1 cellular context compared by ENCODE assay signal in the genomic region with DNA sequence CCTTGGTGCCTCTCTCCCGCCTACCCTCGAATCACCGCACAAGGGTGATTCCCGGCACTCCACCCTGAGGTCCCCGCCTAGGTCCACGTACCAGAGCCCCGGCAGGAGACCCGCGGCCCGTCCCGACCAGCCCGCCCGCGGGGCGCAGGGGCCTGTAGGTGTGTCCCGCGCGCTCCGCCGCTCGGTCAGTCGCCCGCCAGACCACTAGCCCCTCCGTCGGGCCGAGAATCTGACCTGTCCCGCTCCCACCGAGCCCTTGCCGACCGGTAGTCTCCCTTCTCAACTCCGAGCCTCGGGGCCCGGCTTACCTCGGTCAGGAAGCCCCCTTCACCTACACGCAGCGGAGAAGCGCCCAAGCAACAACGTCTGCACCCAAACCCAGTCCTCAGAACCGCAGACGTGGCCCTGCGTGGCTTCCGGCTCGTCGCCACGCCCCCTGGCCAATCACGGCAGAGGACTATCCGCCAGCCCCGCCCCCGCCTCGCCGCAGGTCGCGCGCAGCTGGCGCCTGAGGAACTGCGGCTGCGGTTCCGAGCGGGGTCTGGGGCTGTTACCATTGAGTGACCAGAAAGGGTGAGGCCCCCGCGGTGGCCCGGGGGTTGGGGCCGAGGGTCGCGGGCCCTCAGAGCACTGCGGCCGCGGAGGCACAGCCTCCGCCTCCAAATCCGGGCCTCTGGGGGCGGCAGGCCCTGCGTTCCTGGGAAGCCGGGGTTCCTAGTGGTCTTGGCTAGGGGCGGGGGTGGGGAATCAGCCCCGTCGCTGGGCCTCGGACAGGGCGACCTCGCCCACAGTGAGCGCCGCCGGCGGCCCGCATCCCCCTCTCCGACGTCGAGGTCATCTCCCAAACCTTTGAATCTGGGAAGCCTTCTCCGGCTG.
TF ChIP-seq lines count a peak whose summit lies in the region.

A gene with protein sequence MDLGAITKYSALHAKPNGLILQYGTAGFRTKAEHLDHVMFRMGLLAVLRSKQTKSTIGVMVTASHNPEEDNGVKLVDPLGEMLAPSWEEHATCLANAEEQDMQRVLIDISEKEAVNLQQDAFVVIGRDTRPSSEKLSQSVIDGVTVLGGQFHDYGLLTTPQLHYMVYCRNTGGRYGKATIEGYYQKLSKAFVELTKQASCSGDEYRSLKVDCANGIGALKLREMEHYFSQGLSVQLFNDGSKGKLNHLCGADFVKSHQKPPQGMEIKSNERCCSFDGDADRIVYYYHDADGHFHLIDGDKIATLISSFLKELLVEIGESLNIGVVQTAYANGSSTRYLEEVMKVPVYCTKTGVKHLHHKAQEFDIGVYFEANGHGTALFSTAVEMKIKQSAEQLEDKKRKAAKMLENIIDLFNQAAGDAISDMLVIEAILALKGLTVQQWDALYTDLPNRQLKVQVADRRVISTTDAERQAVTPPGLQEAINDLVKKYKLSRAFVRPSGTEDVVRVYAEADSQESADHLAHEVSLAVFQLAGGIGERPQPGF (minus strand): TSS at position 395 of the 876 bp plus-strand sequence. CDS start 2,253 bp downstream, outside the sequence.
A gene (plus strand): TSS at position 487 of the 876 bp plus-strand sequence. CDS start 1,095 bp downstream, outside the sequence.

TF ChIP-seq in H1, 55 proteins besides CTCF, POLR2A, EP300 and RAD21 (continued from another document):
- TF ChIP-seq CTBP2 (IDR thresholded peaks at IDR 0.05; ENCODE audit: borderline replicate concordance, insufficient read depth, insufficient read length, low read length) (no peak), SUZ12 (IDR thresholded peaks at IDR 0.05; ENCODE audit: low read length) (no peak), SP4 (IDR thresholded peaks at IDR 0.05; ENCODE audit: low read length) (no peak), MAFK (IDR thresholded peaks at IDR 0.05; ENCODE audit: low read depth, low read length) (no peak)
